18 cellular contexts compared by ENCODE assay signal in genomic region chr5:133041910-133042309, GRCh38. TPM values are rescaled to one million over a fixed set of nuclear protein-coding genes. Genes with fewer than 3 reads are reported as not detected.
DNase-seq lines count a peak whose midpoint lies in the region; ATAC-seq and TF ChIP-seq lines count a peak whose summit lies in the region.
"Had no signal": no experiment of that assay in that cellular context is flagged by ENCODE, and none has a peak within 500 bp of the region (broad histone marks: within the 10 kb centered on the region; RNA-seq: fewer than 3 reads in every experiment).

No MANE protein-coding gene starts in this region.

- intact Hi-C loops in Panc1 (cut with micrococcal nuclease; ENCODE audit: unreplicated experiment): no loop called here
- intact Hi-C loops in dorsolateral prefrontal cortex (cut with DNase I): no loop called here

- no peak overlapping the region for H2BK120ac ChIP-seq in mesendoderm (ENCODE audit: low read depth, low read length)

- CTCF ChIA-PET in Panc1 (lab: Charles Lee): no interaction called here

- peaks cover 8% of the 10 kb centered on the region for H3K4me1 Mint-ChIP-seq in endodermal cell
- H3K4me1 Mint-ChIP-seq: neural crest cell had no signal

- POLR2A ChIA-PET in Panc1 (lab: Charles Lee): no interaction called here

- no peak overlapping the region for H2AFZ ChIP-seq in GM23248

- no peak overlapping the region for H3K27ac Mint-ChIP-seq in endodermal cell
- H3K27ac Mint-ChIP-seq: activated naive CD8-positive, alpha-beta T cell treated with anti-CD3 and anti-CD28 coated beads, Interleukin-2, amount 50 U/mL, for 24 hours; CD14-positive monocyte had no signal

- H3K36me3 ChIP-seq in GM23248 (ENCODE audit: low read depth) (no peaks in the 10 kb centered on the region), Panc1 (ENCODE audit: control insufficient read depth, insufficient read depth, low read length) (no peaks in the 10 kb centered on the region), endodermal cell (ENCODE audit: control insufficient read depth, insufficient read depth, low read length) (no peaks in the 10 kb centered on the region), mesendoderm (ENCODE audit: control insufficient read depth, insufficient read depth, low read length) (no peaks in the 10 kb centered on the region), upper lobe of left lung (no peaks in the 10 kb centered on the region)
- H3K36me3 ChIP-seq: heart right ventricle had no signal

- H3K56ac ChIP-seq in mesendoderm (ENCODE audit: low read length): no peak overlapping the region

- no peaks in the 10 kb centered on the region; the same call in 1 of the 2 replicates for H3F3A ChIP-seq in GM23248 (ENCODE audit: insufficient read depth)

- in situ Hi-C loops in GM23248 (cut with MboI): no loop called here
- in situ Hi-C loops in Panc1 (cut with HindIII; ENCODE audit: low pct_unique_long_range_greater_than_20kb, low sequenced_read_pairs): no loop called here

- DNase-seq in GM23248: peak; percentile 58
- DNase-seq in Panc1 (ENCODE audit: low read depth, low spot score): no peak
- no peak for DNase-seq in endodermal cell
- DNase-seq in mesendoderm: peak; percentile 59
- DNase-seq in upper lobe of left lung: no peak
- DNase-seq in dorsolateral prefrontal cortex: no peak
- no peak for DNase-seq in SKM-1 (lab: John Stamatoyannopoulos, UW; ENCODE audit: unreplicated experiment)
- DNase-seq in stimulated activated naive CD4-positive, alpha-beta T cell (lab: John Stamatoyannopoulos, UW): no peak
- DNase-seq: activated CD4-positive, CD25-positive, alpha-beta regulatory T cell treated with anti-CD3 and anti-CD28 coated beads, Interleukin-2, amount 50 U/mL, for 72 hours; activated naive CD8-positive, alpha-beta T cell treated with anti-CD3 and anti-CD28 coated beads, Interleukin-2, amount 50 U/mL, for 24 hours; GF-D8; heart right ventricle; NCI-H2171; stimulated activated CD4-positive, alpha-beta T cell treated with anti-CD3 and anti-CD28 coated beads, Interleukin-4, amount 100 ng/mL, for 4 hours; stimulated activated naive B cell treated with anti-CD40 and anti-IgM and Interleukin-4, amounts not matched to agents 10 μg/mL and 1 μg/mL and 100 μg/mL, for 72 hours had no signal

- no peaks in the 10 kb centered on the region for H3K79me1 ChIP-seq in mesendoderm (ENCODE audit: low read length)

- no peaks in the 10 kb centered on the region for H3K36me3 Mint-ChIP-seq in endodermal cell (ENCODE audit: low read depth)
- H3K36me3 Mint-ChIP-seq: CD14-positive monocyte had no signal

- H3K4ac ChIP-seq in mesendoderm (ENCODE audit: low read depth, low read length): no peak overlapping the region

- H3K27me3 ChIP-seq in GM23248 (replicated peaks; ENCODE audit: insufficient read depth) (no peaks in the 10 kb centered on the region), Panc1 (ENCODE audit: control insufficient read depth, insufficient read depth, low read length) (no peaks in the 10 kb centered on the region), endodermal cell (ENCODE audit: control insufficient read depth, insufficient read depth, low read length, poor library complexity, severe bottlenecking) (no peaks in the 10 kb centered on the region), mesendoderm (ENCODE audit: insufficient read depth, low read length, poor library complexity) (no peaks in the 10 kb centered on the region), upper lobe of left lung (no peaks in the 10 kb centered on the region), dorsolateral prefrontal cortex (no peaks in the 10 kb centered on the region)
- H3K27me3 ChIP-seq: heart right ventricle had no signal

- WGBS in GM23248 (ENCODE audit: low coverage in 1 of 2, low lambda C conversion rate in 2 of 2, missing lambda C conversion rate in 2 of 2), 2 experiments: 88 to 92% methylated on average over 1 of the region's 1 CpG
- no CpG with 5 or more reads among the region's 1 CpG for WGBS in endodermal cell (ENCODE audit: insufficient coverage in 1 of 2, insufficient read length in 1 of 2), 2 experiments
- no CpG with 5 or more reads among the region's 1 CpG for WGBS in mesendoderm (ENCODE audit: extremely low coverage, insufficient coverage, low lambda C conversion rate)
- WGBS in upper lobe of left lung, 2 donors: 89 to 93% methylated on average over 1 of the region's 1 CpG

- no peak overlapping the region for H3K9ac ChIP-seq in GM23248
- H3K9ac ChIP-seq in endodermal cell (ENCODE audit: extremely low read depth, low read length, poor library complexity, severe bottlenecking): no peak overlapping the region
- H3K9ac ChIP-seq in mesendoderm (ENCODE audit: low read length): no peak overlapping the region

- H3K9me2 ChIP-seq in GM23248 (ENCODE audit: insufficient read depth): no peaks in the 10 kb centered on the region

- no peaks in the 10 kb centered on the region for H3K27me3 Mint-ChIP-seq in endodermal cell (ENCODE audit: insufficient read depth)
- H3K27me3 Mint-ChIP-seq: activated naive CD8-positive, alpha-beta T cell treated with anti-CD3 and anti-CD28 coated beads, Interleukin-2, amount 50 U/mL, for 24 hours; stimulated activated naive B cell treated with anti-CD40 and anti-IgM and Interleukin-4, amounts not matched to agents 10 μg/mL and 1 μg/mL and 100 μg/mL, for 72 hours had no signal

- no peak overlapping the region for H2BK5ac ChIP-seq in mesendoderm (ENCODE audit: low read length)

- H4K20me1 ChIP-seq in GM23248 (ENCODE audit: insufficient read depth): no peaks in the 10 kb centered on the region

- TF ChIP-seq CTCF in Panc1 (IDR thresholded peaks at IDR 0.05): no peak
- peak; percentile 42 for TF ChIP-seq CTCF in endodermal cell (conservative IDR thresholded peaks at IDR 0.05)
- TF ChIP-seq CTCF in upper lobe of left lung (IDR thresholded peaks at IDR 0.05): no peak
- no peak for TF ChIP-seq CTCF in dorsolateral prefrontal cortex (IDR thresholded peaks at IDR 0.05 in 54 of 56, conservative IDR thresholded peaks at IDR 0.05 in 2 of 56; ENCODE audit: low read depth in 1 of 56, partially characterized antibody in 56 of 56)

- H3K23ac ChIP-seq in mesendoderm (ENCODE audit: low read length): no peak overlapping the region

- H3K4me1 ChIP-seq in GM23248 (ENCODE audit: insufficient read depth) (no peaks in the 10 kb centered on the region), Panc1 (ENCODE audit: control insufficient read depth, insufficient read depth, low read length) (peaks cover 6% of the 10 kb centered on the region), endodermal cell (ENCODE audit: control insufficient read depth, insufficient read depth, low read length) (peaks cover 2% of the 10 kb centered on the region), mesendoderm (ENCODE audit: control insufficient read depth, low read depth, low read length) (no peaks in the 10 kb centered on the region), upper lobe of left lung (no peaks in the 10 kb centered on the region)
- H3K4me1 ChIP-seq: heart right ventricle had no signal

- BruUV-seq in Panc1 (replicated peaks; lab: Mats Ljungman, UMichigan): no TSS peak

- H3K27ac ChIP-seq in GM23248 (no peak overlapping the region), Panc1 (ENCODE audit: low read length) (peak overlapping the region; percentile 42; the same call in 1 of the 2 replicates), endodermal cell (ENCODE audit: low read depth, low read length) (no peak overlapping the region), mesendoderm (ENCODE audit: low read depth, low read length) (no peak overlapping the region), upper lobe of left lung (no peak overlapping the region), dorsolateral prefrontal cortex (no peak overlapping the region)
- H3K27ac ChIP-seq: heart right ventricle had no signal

- H2BK15ac ChIP-seq in mesendoderm (replicated peaks; ENCODE audit: low read depth): no peak overlapping the region

- H3K4me3 ChIP-seq in GM23248 (no peak overlapping the region), Panc1 (ENCODE audit: low read depth in 2 of 2, low read length in 2 of 2) (no peak overlapping the region), endodermal cell (ENCODE audit: low read length) (no peak overlapping the region), mesendoderm (ENCODE audit: low read length) (no peak overlapping the region), upper lobe of left lung (no peak overlapping the region), dorsolateral prefrontal cortex (no peak overlapping the region)
- H3K4me3 ChIP-seq: heart right ventricle had no signal

- H3K18ac ChIP-seq in mesendoderm (ENCODE audit: low read length): no peak overlapping the region

- H3K4me2 ChIP-seq in GM23248 (ENCODE audit: unreplicated experiment): no peak overlapping the region
- no peak overlapping the region for H3K4me2 ChIP-seq in mesendoderm (ENCODE audit: low read length)

- TF ChIP-seq POLR2A in upper lobe of left lung (IDR thresholded peaks at IDR 0.05): no peak

- H3K79me2 ChIP-seq in GM23248 (ENCODE audit: insufficient read depth) (no peaks in the 10 kb centered on the region), mesendoderm (ENCODE audit: control insufficient read depth, insufficient read depth, low read length) (no peaks in the 10 kb centered on the region)

- no peak for TF ChIP-seq EP300 in upper lobe of left lung (IDR thresholded peaks at IDR 0.05)

- H2AK5ac ChIP-seq in mesendoderm (ENCODE audit: low read length): no peak overlapping the region

- no peak overlapping the region for H4K8ac ChIP-seq in mesendoderm (ENCODE audit: low read depth, low read length)

- ATAC-seq in Panc1 (peak; percentile 50; the same call in 1 of the 2 replicates), upper lobe of left lung (ENCODE audit: low FRiP score in 2 of 2) (no peak)
- ATAC-seq: activated naive CD8-positive, alpha-beta T cell treated with anti-CD3 and anti-CD28 coated beads, Interleukin-2, amount 50 U/mL, for 24 hours; heart right ventricle; sciatic nerve; stimulated activated naive B cell treated with anti-CD40 and anti-IgM and Interleukin-4, amounts not matched to agents 10 μg/mL and 1 μg/mL and 100 μg/mL, for 72 hours had no signal

- H3K9me3 ChIP-seq in GM23248 (ENCODE audit: low read depth): no peaks in the 10 kb centered on the region
- no peaks in the 10 kb centered on the region for H3K9me3 ChIP-seq in Panc1 (ENCODE audit: control insufficient read depth, insufficient read depth, low read depth, low read length)
- H3K9me3 ChIP-seq in endodermal cell (ENCODE audit: control insufficient read depth, low read length): no peaks in the 10 kb centered on the region
- H3K9me3 ChIP-seq in upper lobe of left lung: no peaks in the 10 kb centered on the region
- H3K9me3 ChIP-seq: heart right ventricle had no signal

- no peak overlapping the region for H4K5ac ChIP-seq in mesendoderm (ENCODE audit: low read length)

- no peaks in the 10 kb centered on the region for H3K9me3 Mint-ChIP-seq in endodermal cell
- H3K9me3 Mint-ChIP-seq: activated naive CD8-positive, alpha-beta T cell treated with anti-CD3 and anti-CD28 coated beads, Interleukin-2, amount 50 U/mL, for 24 hours; neural crest cell; stimulated activated naive B cell treated with anti-CD40 and anti-IgM and Interleukin-4, amounts not matched to agents 10 μg/mL and 1 μg/mL and 100 μg/mL, for 72 hours had no signal

- no peak overlapping the region for H3K4me3 Mint-ChIP-seq in endodermal cell
- H3K4me3 Mint-ChIP-seq: activated naive CD8-positive, alpha-beta T cell treated with anti-CD3 and anti-CD28 coated beads, Interleukin-2, amount 50 U/mL, for 24 hours; CD14-positive monocyte; neural crest cell; stimulated activated naive B cell treated with anti-CD40 and anti-IgM and Interleukin-4, amounts not matched to agents 10 μg/mL and 1 μg/mL and 100 μg/mL, for 72 hours had no signal

RNA-seq across cellular contexts. Expression of gene HSPA4, which starts 9.9 kb away (rescaled TPM):
- total RNA-seq in GM23248 (2014; rRNA removed; shearing (Covaris generic)): 101 and 123 TPM in 2 replicates
- polyA plus RNA-seq in GM23248 (2016; fragmentation: Nextera tagmentation; extraction: Ambion mirVana): 105 and 111 TPM in 2 replicates
- total RNA-seq in Panc1 (2021; ENCODE audit: unreplicated experiment) (247 TPM), endodermal cell (100 to 1,000 TPM; 245 to 287 TPM), upper lobe of left lung (10 to 100 TPM; 27.2 to 59.1 (median 56.7) TPM), dorsolateral prefrontal cortex (100 to 1,000 TPM in 51 of 120 experiments, 10 to 100 TPM in 69; 61.6 to 183 (median 97.3) TPM)
- 134 TPM for polyA plus RNA-seq in Panc1 (2012; ENCODE audit: insufficient read length)
- 147 TPM for polyA plus RNA-seq in endodermal cell (2013, experiment 1 of 2)
- 145 TPM for polyA plus RNA-seq in endodermal cell (2013, experiment 2 of 2)
- 371 TPM for polyA plus RNA-seq in mesendoderm (2013, experiment 1 of 2)
- 372 TPM for polyA plus RNA-seq in mesendoderm (2013, experiment 2 of 2)

RNA-seq across cellular contexts. Expression of gene ZCCHC10, which starts 15.6 kb away (rescaled TPM):
- total RNA-seq in GM23248 (2014; rRNA removed; shearing (Covaris generic)): 9.5 and 13.0 TPM in 2 replicates
- 22.6 and 23.1 TPM in 2 replicates for polyA plus RNA-seq in GM23248 (2016; fragmentation: Nextera tagmentation; extraction: Ambion mirVana)
- 30.8 TPM for total RNA-seq in Panc1 (2021; ENCODE audit: unreplicated experiment)
- 22.1 TPM for polyA plus RNA-seq in Panc1 (2012; ENCODE audit: insufficient read length)
- total RNA-seq in endodermal cell: 10 to 100 TPM; 35.1 to 36.6 TPM
- 28.9 TPM for polyA plus RNA-seq in endodermal cell (2013, experiment 1 of 2)
- 33.2 TPM for polyA plus RNA-seq in endodermal cell (2013, experiment 2 of 2)
- polyA plus RNA-seq in mesendoderm (2013, experiment 1 of 2): 59.3 TPM
- 57.9 TPM for polyA plus RNA-seq in mesendoderm (2013, experiment 2 of 2)
- total RNA-seq in upper lobe of left lung: 10 to 100 TPM in 4 of 6 donors, 1 to 10 TPM in 2; 5.7 to 21.3 (median 12.4) TPM
- total RNA-seq in dorsolateral prefrontal cortex: 10 to 100 TPM in 115 of 120 experiments, 1 to 10 TPM in 5; 7.5 to 24.1 (median 14.4) TPM

Comparison
In these comparisons a context has a peak if more than half of its experiments do, and no peak if none do; other contexts are left out.
1. DNase-seq: peak in GM23248 (single experiment) and mesendoderm (single experiment); none in Panc1 (single experiment), endodermal cell (single experiment), upper lobe of left lung (0 of 2), dorsolateral prefrontal cortex (0 of 10), SKM-1 (single experiment) and stimulated activated naive CD4-positive, alpha-beta T cell (0 of 6).